In the genomic region with DNA sequence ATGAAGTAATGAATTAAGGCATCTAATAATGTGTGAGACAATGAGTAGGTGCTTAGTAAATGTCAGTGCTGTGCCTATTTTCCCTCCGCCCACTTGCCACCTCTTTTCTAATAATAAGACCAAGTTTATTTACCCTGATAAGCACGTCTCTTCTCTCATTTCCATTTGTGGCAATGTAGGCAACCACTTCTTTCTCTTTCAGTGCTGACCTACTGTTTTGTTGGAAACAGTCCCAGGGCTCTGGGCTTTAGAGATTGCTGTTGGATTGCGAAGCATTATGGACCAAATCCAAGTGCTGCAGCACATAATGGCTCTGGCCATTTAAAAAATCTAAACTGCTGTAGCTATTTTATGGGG, we compare ENCODE assay signal across 9 cellular contexts.
A peak's percentile ranks its signal among the peaks of the same experiment; 100 is the strongest.
DNase-seq lines count a peak whose midpoint lies in the region; ATAC-seq, FAIRE-seq and TF ChIP-seq lines count a peak whose summit lies in the region.
"Had no signal": no experiment of that assay in that cellular context is flagged by ENCODE, and none has a peak within 500 bp of the region (broad histone marks: within the 10 kb centered on the region; RNA-seq: fewer than 3 reads in every experiment).

No MANE protein-coding gene starts in this region.

- no peaks in the 10 kb centered on the region for H3K9me3 ChIP-seq in body of pancreas
- no peaks in the 10 kb centered on the region for H3K9me3 ChIP-seq in lower lobe of right lung

- H3K36me3 ChIP-seq in body of pancreas (replicated peaks in 1 of 2; ENCODE audit: insufficient read depth in 1 of 2, low read depth in 2 of 2) (no peaks in the 10 kb centered on the region), lower lobe of right lung (no peaks in the 10 kb centered on the region)

- H3K4me1 ChIP-seq in body of pancreas (peaks cover 55% of the 10 kb centered on the region), lower lobe of right lung (peaks cover 15% of the 10 kb centered on the region)

- no peaks in the 10 kb centered on the region for H3K27me3 ChIP-seq in body of pancreas
- H3K27me3 ChIP-seq in lower lobe of right lung (ENCODE audit: low read depth), result no peaks in the 10 kb centered on the region

- H3K4me3 ChIP-seq in body of pancreas (no peak overlapping the region), lower lobe of right lung (no peak overlapping the region)

- H3K27ac ChIP-seq in body of pancreas, result peak overlapping the region in 3 of 4 donors; percentile 31 to 58 (median 46)
- H3K27ac ChIP-seq in lower lobe of right lung, result no peak overlapping the region

- WGBS in body of pancreas, 2 donors, result 2 to 6% methylated on average over 3 of the region's 3 CpGs

- peak; percentile 56 for DNase-seq in A172 (ENCODE audit: low spot score)
- DNase-seq in H54 (ENCODE audit: insufficient read length, low spot score), result no peak
- peak; percentile 65 to 88 (median 78) for DNase-seq in body of pancreas
- DNase-seq in lower lobe of right lung, result no peak
- no peak for DNase-seq in NCI-H2227 (lab: John Stamatoyannopoulos, UW; ENCODE audit: unreplicated experiment)
- DNase-seq in iPS-NIHi7 (ENCODE audit: extremely low spot score), result no peak

- TF ChIP-seq POLR2A in H54 (IDR thresholded peaks at IDR 0.05; ENCODE audit: low read depth, low read length) (no peak), body of pancreas (IDR thresholded peaks at IDR 0.05) (no peak)

- FAIRE-seq in H54 (lab: Jason Lieb, UNC), result peak; percentile 72
- FAIRE-seq: colon had no signal

- ATAC-seq in body of pancreas (peak; percentile 87), lower lobe of right lung (peak; percentile 73 to 85), GM21423 (IDR thresholded peaks at IDR 0.05; ENCODE audit: unreplicated experiment) (no peak), HG03159 (IDR thresholded peaks at IDR 0.05; ENCODE audit: unreplicated experiment) (no peak)

- no peak for TF ChIP-seq CTCF in body of pancreas (IDR thresholded peaks at IDR 0.05)
- no peak for TF ChIP-seq CTCF in lower lobe of right lung (IDR thresholded peaks at IDR 0.05)

- intact Hi-C loops in body of pancreas (cut with DNase I), result no loop called here
- intact Hi-C loops in lower lobe of right lung (cut with DNase I), result no loop called here

Comparison
In these comparisons a context has a peak if more than half of its experiments do, and no peak if none do; other contexts are left out.
1. DNase-seq: peak in A172 (single experiment) and body of pancreas (4 of 4); none in H54 (single experiment), lower lobe of right lung (single experiment), NCI-H2227 (single experiment) and iPS-NIHi7 (single experiment).
2. ATAC-seq: peak in body of pancreas (single experiment) and lower lobe of right lung (2 of 2); none in GM21423 (single experiment) and HG03159 (single experiment).